In the genomic region with DNA sequence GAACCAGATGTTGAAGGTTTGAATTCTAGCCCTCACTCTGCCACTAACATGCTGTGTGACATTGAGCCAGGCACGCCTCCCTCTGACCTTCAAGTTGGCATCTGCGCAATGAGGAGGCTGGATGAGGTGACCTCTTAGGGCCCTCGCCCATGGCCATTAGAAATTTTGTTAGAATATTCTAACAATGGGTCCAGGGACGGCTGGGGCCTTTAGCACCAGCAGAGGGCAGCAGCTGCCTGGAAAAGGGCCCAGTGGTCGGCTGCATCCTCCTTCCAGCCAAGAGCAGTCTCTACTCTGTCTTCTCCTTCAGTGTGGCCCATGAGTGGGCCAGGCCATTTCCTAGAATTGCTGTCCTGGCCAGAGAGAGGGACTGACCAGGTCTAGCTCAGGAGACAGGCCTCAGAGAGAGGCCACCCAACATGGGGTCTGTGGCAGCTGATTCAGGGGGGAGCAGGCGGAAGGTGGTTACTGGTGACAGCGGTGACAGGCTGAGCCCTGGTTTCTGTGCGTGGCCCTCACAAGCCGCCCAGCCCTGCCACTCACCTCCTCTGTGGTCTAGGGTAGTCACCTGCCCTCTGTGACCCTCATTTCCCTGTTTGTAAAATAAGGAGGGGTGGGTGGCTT, we compare ENCODE assay signal across 8 cellular contexts.
DNase-seq lines count a peak whose midpoint lies in the region; ATAC-seq, FAIRE-seq and TF ChIP-seq lines count a peak whose summit lies in the region.

No MANE protein-coding gene starts in this region.

- no peak overlapping the region for H3K27ac Mint-ChIP-seq in stimulated activated naive CD8-positive, alpha-beta T cell treated with anti-CD3 and anti-CD28 coated beads, Interleukin-15, amount 100 ng/mL, for 72 hours

- no peaks in the 10 kb centered on the region for H3K9me3 ChIP-seq in breast epithelium

- H3K4me1 Mint-ChIP-seq in stimulated activated naive CD8-positive, alpha-beta T cell treated with anti-CD3 and anti-CD28 coated beads, Interleukin-15, amount 100 ng/mL, for 72 hours = no peaks in the 10 kb centered on the region

- no peak overlapping the region for H3K4me3 ChIP-seq in breast epithelium

- intact Hi-C loops in breast epithelium (cut with DNase I; ENCODE audit: low total_unique reads) = no loop called here

- TF ChIP-seq POLR2A in breast epithelium (IDR thresholded peaks at IDR 0.05) = no peak

- H3K36me3 ChIP-seq in breast epithelium = no peaks in the 10 kb centered on the region

- H3K27me3 ChIP-seq in breast epithelium = no peaks in the 10 kb centered on the region

- H3K4me1 ChIP-seq in breast epithelium = no peaks in the 10 kb centered on the region

- no peak for FAIRE-seq in RCC 7860 (lab: Jason Lieb, UNC)

- H3K27ac ChIP-seq in breast epithelium = no peak overlapping the region

- no peak overlapping the region for H3K4me3 Mint-ChIP-seq in stimulated activated naive CD8-positive, alpha-beta T cell treated with anti-CD3 and anti-CD28 coated beads, Interleukin-15, amount 100 ng/mL, for 72 hours

- TF ChIP-seq CTCF in breast epithelium (IDR thresholded peaks at IDR 0.05) = peak in 2 of 3 donors; percentile 38 to 46

- H3K27me3 Mint-ChIP-seq in stimulated activated naive CD8-positive, alpha-beta T cell treated with anti-CD3 and anti-CD28 coated beads, Interleukin-15, amount 100 ng/mL, for 72 hours = no peaks in the 10 kb centered on the region

- ATAC-seq in left lobe of liver (peak; percentile 49), HG02623 (IDR thresholded peaks at IDR 0.05; ENCODE audit: unreplicated experiment) (no peak), GM21526 (IDR thresholded peaks at IDR 0.05; ENCODE audit: low FRiP score, unreplicated experiment) (no peak)
- ATAC-seq in stimulated activated naive CD8-positive, alpha-beta T cell treated with anti-CD3 and anti-CD28 coated beads, Interleukin-15, amount 100 ng/mL, for 72 hours = peak; percentile 45

- no peaks in the 10 kb centered on the region for H3K9me3 Mint-ChIP-seq in stimulated activated naive CD8-positive, alpha-beta T cell treated with anti-CD3 and anti-CD28 coated beads, Interleukin-15, amount 100 ng/mL, for 72 hours

- DNase-seq in COLO668 (lab: John Stamatoyannopoulos, UW; ENCODE audit: unreplicated experiment) (peak; percentile 42), HCEC 1CT (peak; percentile 25), RCC 7860 (ENCODE audit: low spot score) (peak; percentile 18), breast epithelium (ENCODE audit: low spot score in 2 of 2) (no peak), left lobe of liver (ENCODE audit: low spot score) (no peak)
- peak; percentile 13 to 23 for DNase-seq in stimulated activated naive CD8-positive, alpha-beta T cell treated with anti-CD3 and anti-CD28 coated beads, Interleukin-15, amount 100 ng/mL, for 72 hours

Comparison
In these comparisons a context has a peak if more than half of its experiments do, and no peak if none do; other contexts are left out.
1. DNase-seq: peak in COLO668 (single experiment), HCEC 1CT (single experiment), RCC 7860 (single experiment) and stimulated activated naive CD8-positive, alpha-beta T cell treated with anti-CD3 and anti-CD28 coated beads, Interleukin-15, amount 100 ng/mL, for 72 hours (2 of 2); none in breast epithelium (0 of 2) and left lobe of liver (single experiment).
2. ATAC-seq: peak in left lobe of liver (single experiment) and stimulated activated naive CD8-positive, alpha-beta T cell treated with anti-CD3 and anti-CD28 coated beads, Interleukin-15, amount 100 ng/mL, for 72 hours (single experiment); none in HG02623 (single experiment) and GM21526 (single experiment).